ENCODE assay signal across 8 cellular contexts in the genomic region with DNA sequence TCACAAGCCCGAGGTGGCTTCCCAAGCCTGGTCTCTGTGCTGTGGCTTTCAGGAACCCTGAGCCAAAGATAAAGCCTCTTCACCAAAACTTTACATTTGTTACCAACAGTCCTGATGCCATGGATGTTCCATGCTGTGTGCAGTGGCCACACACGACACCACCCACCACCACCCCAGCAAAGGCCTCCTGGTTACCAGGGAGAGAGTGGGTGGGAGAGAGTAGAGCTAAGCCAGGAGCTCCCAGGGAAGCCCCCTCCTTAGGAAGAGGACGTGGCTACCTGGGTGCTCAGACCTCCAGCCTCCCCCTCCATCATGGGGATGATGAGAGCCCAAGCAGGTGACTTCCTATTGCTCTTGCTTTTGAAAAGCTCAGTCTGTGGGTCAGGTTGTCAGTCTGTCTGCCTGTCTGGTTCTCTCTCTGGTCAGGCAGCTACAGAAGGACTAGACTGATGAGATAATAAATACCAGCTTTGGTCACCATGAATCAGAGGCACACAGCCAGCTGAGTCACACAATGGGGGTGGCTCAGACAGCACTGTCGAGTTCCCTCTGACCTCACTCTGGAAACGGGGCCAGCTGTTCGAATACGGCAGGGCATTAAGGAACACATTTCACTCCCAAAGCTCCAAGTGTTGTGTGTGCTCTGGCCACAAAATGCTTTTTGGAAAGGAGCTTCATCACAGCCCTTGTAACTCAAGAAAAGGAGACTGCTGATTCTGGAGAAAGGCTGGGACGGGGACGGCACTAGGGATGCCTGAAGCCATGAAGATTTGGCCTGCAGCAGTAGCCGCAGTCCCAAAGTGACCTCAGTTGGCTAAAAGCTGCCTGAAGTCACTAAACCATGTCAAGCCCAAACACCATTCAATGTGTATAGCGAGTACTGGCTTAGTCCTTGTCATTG.
DNase-seq lines count a peak whose midpoint lies in the region; ATAC-seq and TF ChIP-seq lines count a peak whose summit lies in the region.

No MANE protein-coding gene starts in this region.

- H3K36me3 Mint-ChIP-seq in stimulated activated effector memory CD8-positive, alpha-beta T cell treated with anti-CD3 and anti-CD28 coated beads, Interleukin-12 subunit alpha, Interleukin-12 subunit beta, amount 100 ng/mL, for 72 hours = peaks cover 6% of the 10 kb centered on the region

- TF ChIP-seq CTCF in HFF-Myc (IDR thresholded peaks at IDR 0.05; ENCODE audit: low read depth, low read length, missing control alignments) (no peak), hepatocyte (IDR thresholded peaks at IDR 0.05; ENCODE audit: poor library complexity) (no peak)

- H3K27ac Mint-ChIP-seq in stimulated activated effector memory CD8-positive, alpha-beta T cell treated with anti-CD3 and anti-CD28 coated beads, Interleukin-12 subunit alpha, Interleukin-12 subunit beta, amount 100 ng/mL, for 72 hours = peak overlapping the region; percentile 52

- H3K27me3 ChIP-seq in hepatocyte = no peaks in the 10 kb centered on the region

- no peaks in the 10 kb centered on the region for H3K9me3 ChIP-seq in hepatocyte (ENCODE audit: low read depth)

- in situ Hi-C loops in G401 (cut with HindIII; ENCODE audit: low sequenced_read_pairs) = no loop called here

- H3K4me3 ChIP-seq in HFF-Myc (replicated peaks; ENCODE audit: low read depth, low read length) (no peak overlapping the region), hepatocyte (no peak overlapping the region)

- no peak overlapping the region for H2AFZ ChIP-seq in hepatocyte

- H4K20me1 ChIP-seq in hepatocyte (ENCODE audit: insufficient read depth, poor library complexity, severe bottlenecking) = no peaks in the 10 kb centered on the region

- no peak overlapping the region for H3K4me2 ChIP-seq in hepatocyte

- no peak overlapping the region for H3K4me3 Mint-ChIP-seq in stimulated activated effector memory CD8-positive, alpha-beta T cell treated with anti-CD3 and anti-CD28 coated beads, Interleukin-12 subunit alpha, Interleukin-12 subunit beta, amount 100 ng/mL, for 72 hours

- no peaks in the 10 kb centered on the region for H3K36me3 ChIP-seq in hepatocyte (replicated peaks; ENCODE audit: insufficient read depth, low read depth)

- peak; percentile 95 for DNase-seq in HFF-Myc (ENCODE audit: extremely low read depth, low read depth)
- DNase-seq in astrocyte of the hippocampus (ENCODE audit: low read depth, low spot score) = peak; percentile 98
- peak; percentile 68 for DNase-seq in hepatocyte (ENCODE audit: low spot score)
- DNase-seq in stimulated activated effector memory CD8-positive, alpha-beta T cell treated with anti-CD3 and anti-CD28 coated beads, Interleukin-12 subunit alpha, Interleukin-12 subunit beta, amount 100 ng/mL, for 72 hours (ENCODE audit: low spot score in 2 of 2) = no peak
- no peak for DNase-seq in AML-193 (lab: John Stamatoyannopoulos, UW)
- no peak for DNase-seq in G401 (ENCODE audit: low spot score)

- H3K79me2 ChIP-seq in hepatocyte = no peaks in the 10 kb centered on the region

- H3K9me2 ChIP-seq in hepatocyte (replicated peaks; ENCODE audit: insufficient read depth) = no peaks in the 10 kb centered on the region

- H3K9me3 Mint-ChIP-seq in stimulated activated effector memory CD8-positive, alpha-beta T cell treated with anti-CD3 and anti-CD28 coated beads, Interleukin-12 subunit alpha, Interleukin-12 subunit beta, amount 100 ng/mL, for 72 hours = no peaks in the 10 kb centered on the region

- WGBS in hepatocyte (ENCODE audit: low lambda C conversion rate, missing lambda C conversion rate) = 69% methylated on average over 11 of the region's 11 CpGs

- ATAC-seq in stimulated activated effector memory CD8-positive, alpha-beta T cell treated with anti-CD3 and anti-CD28 coated beads, Interleukin-12 subunit alpha, Interleukin-12 subunit beta, amount 100 ng/mL, for 72 hours = peak; percentile 87
- ATAC-seq in HG02798 (IDR thresholded peaks at IDR 0.05; ENCODE audit: poor library complexity, unreplicated experiment) (no peak), GM18520 (IDR thresholded peaks at IDR 0.05; ENCODE audit: unreplicated experiment) (no peak)

- no peaks in the 10 kb centered on the region for H3K4me1 Mint-ChIP-seq in stimulated activated effector memory CD8-positive, alpha-beta T cell treated with anti-CD3 and anti-CD28 coated beads, Interleukin-12 subunit alpha, Interleukin-12 subunit beta, amount 100 ng/mL, for 72 hours

- H3K4me1 ChIP-seq in hepatocyte (ENCODE audit: insufficient read depth) = peaks cover 25% of the 10 kb centered on the region

- peak overlapping the region; percentile 55 for H3K27ac ChIP-seq in hepatocyte

Comparison
In these comparisons a context has a peak if more than half of its experiments do, and no peak if none do; other contexts are left out.
1. DNase-seq: peak in HFF-Myc (single experiment), astrocyte of the hippocampus (single experiment) and hepatocyte (single experiment); none in stimulated activated effector memory CD8-positive, alpha-beta T cell treated with anti-CD3 and anti-CD28 coated beads, Interleukin-12 subunit alpha, Interleukin-12 subunit beta, amount 100 ng/mL, for 72 hours (0 of 2), AML-193 (0 of 2) and G401 (single experiment).